In genomic region chr2:128736689-128737545, GRCh38 we compare ENCODE assay signal across 8 cellular contexts.
DNase-seq lines count a peak whose midpoint lies in the region; ATAC-seq and TF ChIP-seq lines count a peak whose summit lies in the region.

No MANE protein-coding gene starts in this region.

- peak overlapping the region; percentile 35 for H3K4me3 ChIP-seq in BE2C (ENCODE audit: low read depth, low read length)
- peak overlapping the region; percentile 52; the same call in 1 of the 2 replicates for H3K4me3 ChIP-seq in HUES48 (ENCODE audit: low read depth, low read length)
- H3K4me3 ChIP-seq in SK-N-SH (ENCODE audit: low read depth in 2 of 2, low read length in 1 of 2), result peak overlapping the region; percentile 30 to 57; a peak in 2 of 4 replicates
- peak overlapping the region; percentile 16 for H3K4me3 ChIP-seq in right cardiac atrium (ENCODE audit: low read length)

- ATAC-seq in GM19043 (IDR thresholded peaks at IDR 0.05; ENCODE audit: low read depth, unreplicated experiment) (peak; percentile 44), right cardiac atrium (peak; percentile 80 to 87), HG02870 (IDR thresholded peaks at IDR 0.05; ENCODE audit: unreplicated experiment) (no peak)

- CTCF ChIA-PET in SK-N-SH (lab: Yijun Ruan, JAX), result interaction anchor here (0.6 to 2.6 kb wide), 39 partner anchors 8 to 1569 kb away, joined by 3 to 14 read pairs (median 3); no protein-coding TSS in a partner anchor

- peak overlapping the region; percentile 60 for H3K4me2 ChIP-seq in SK-N-SH

- no peaks in the 10 kb centered on the region for H3F3A ChIP-seq in SK-N-SH (replicated peaks; ENCODE audit: insufficient read depth)

- POLR2A ChIA-PET in SK-N-SH (lab: Yijun Ruan, JAX), result no interaction called here

- no peaks in the 10 kb centered on the region for H3K36me3 ChIP-seq in BE2C
- H3K36me3 ChIP-seq in HUES48 (ENCODE audit: control insufficient read depth, insufficient read depth, low read length), result no peaks in the 10 kb centered on the region
- H3K36me3 ChIP-seq in SK-N-SH (replicated peaks in 1 of 2; ENCODE audit: control insufficient read depth in 1 of 2, insufficient read depth in 2 of 2, low read length in 1 of 2), result no peaks in the 10 kb centered on the region

- H2AFZ ChIP-seq in SK-N-SH (ENCODE audit: low read depth), result 0 out of 2 replicates have a peak overlapping the region, but pooled peaks have one; percentile 56

- DNase-seq in BE2C (peak; percentile 75), SK-N-SH (peak; percentile 95), anterior cingulate cortex (lab: John Stamatoyannopoulos, UW) (peak in 53 of 58 donors; percentile 33 to 87 (median 64)), right cardiac atrium (peak; percentile 84 to 95 (median 93)), renal cortical epithelial cell (ENCODE audit: low read depth) (peak; percentile 20)

- peaks cover 7% of the 10 kb centered on the region; the same call in 1 of the 2 replicates for H3K4me1 ChIP-seq in BE2C
- no peaks in the 10 kb centered on the region; the same call in 1 of the 2 replicates for H3K4me1 ChIP-seq in HUES48 (ENCODE audit: control insufficient read depth, insufficient read depth, low read length)
- peaks cover 0 to 29% of the 10 kb centered on the region in 2 experiments; a peak in 1 of 4 replicates for H3K4me1 ChIP-seq in SK-N-SH (ENCODE audit: control insufficient read depth in 1 of 2, insufficient read depth in 2 of 2, low read depth in 1 of 2, low read length in 1 of 2)
- no peaks in the 10 kb centered on the region for H3K4me1 ChIP-seq in right cardiac atrium (ENCODE audit: control insufficient read depth, insufficient read depth, low read length)

- H3K9me3 ChIP-seq in BE2C, result no peaks in the 10 kb centered on the region
- no peaks in the 10 kb centered on the region for H3K9me3 ChIP-seq in HUES48 (ENCODE audit: control insufficient read depth, insufficient read depth, low read length)
- no peaks in the 10 kb centered on the region for H3K9me3 ChIP-seq in SK-N-SH
- H3K9me3 ChIP-seq in right cardiac atrium (ENCODE audit: control insufficient read depth, low read length), result no peaks in the 10 kb centered on the region

- TF ChIP-seq CTCF in BE2C (IDR thresholded peaks at IDR 0.05; ENCODE audit: low read depth, low read length) (peak; percentile 84), SK-N-SH (IDR thresholded peaks at IDR 0.05) (peak; percentile 79)

- no peaks in the 10 kb centered on the region for H3K9me2 ChIP-seq in SK-N-SH

- H3K27ac ChIP-seq in HUES48 (ENCODE audit: low read depth, low read length), result no peak overlapping the region
- H3K27ac ChIP-seq in SK-N-SH (ENCODE audit: low read depth in 2 of 2, low read length in 1 of 2), result no peak overlapping the region
- no peak overlapping the region for H3K27ac ChIP-seq in right cardiac atrium (ENCODE audit: low read length)

- no peaks in the 10 kb centered on the region for H4K20me1 ChIP-seq in SK-N-SH (ENCODE audit: insufficient read depth)

- TF ChIP-seq RAD21 in SK-N-SH (IDR thresholded peaks at IDR 0.05; ENCODE audit: low read length), result peak; percentile 73

- H3K79me2 ChIP-seq in SK-N-SH (ENCODE audit: insufficient read depth), result no peaks in the 10 kb centered on the region

- no peaks in the 10 kb centered on the region for H3K27me3 ChIP-seq in BE2C
- H3K27me3 ChIP-seq in HUES48 (ENCODE audit: control insufficient read depth, insufficient read depth, low read length), result 0 out of 2 replicates have a peak, but pooled peaks cover 10% of the 10 kb centered on the region
- H3K27me3 ChIP-seq in SK-N-SH (ENCODE audit: insufficient read depth), result no peaks in the 10 kb centered on the region
- H3K27me3 ChIP-seq in right cardiac atrium (ENCODE audit: control insufficient read depth, insufficient read depth), result no peaks in the 10 kb centered on the region

- intact Hi-C loops in right cardiac atrium (cut with DNase I), result loop anchor here in 1 of 4 donors (10.0 kb wide), 1 partner anchor 518 kb away; no protein-coding TSS in a partner anchor

- 38% methylated on average over 26 of the region's 71 CpGs for WGBS in SK-N-SH (ENCODE audit: low lambda C conversion rate)
- WGBS in right cardiac atrium, result 26% methylated on average over 71 of the region's 71 CpGs

- TF ChIP-seq EP300 in SK-N-SH (IDR thresholded peaks at IDR 0.05; ENCODE audit: borderline replicate concordance in 1 of 2, low read depth in 1 of 2, low read length in 1 of 2), result no peak

- no peak overlapping the region for H3K9ac ChIP-seq in HUES48 (ENCODE audit: low read depth, low read length)
- H3K9ac ChIP-seq in SK-N-SH, result no peak overlapping the region

TF ChIP-seq in SK-N-SH, 30 proteins besides CTCF, POLR2A, EP300 and RAD21:
- no peak for TF ChIP-seq NRF1 (IDR thresholded peaks at IDR 0.05; ENCODE audit: low read depth, low read length)
- TF ChIP-seq SMC3 (IDR thresholded peaks at IDR 0.05; ENCODE audit: low read depth, low read length), result peak; percentile 67

Comparison
In these comparisons a context has a peak if more than half of its experiments do, and no peak if none do; other contexts are left out.
1. DNase-seq: peak in every context shown above with its lines; median percentile 95 in SK-N-SH; 93 in right cardiac atrium; 75 in BE2C; 64 in anterior cingulate cortex; 20 in renal cortical epithelial cell.